Comparison of ENCODE assay signal across 9 cellular contexts in genomic region chr7:95718556-95719410, GRCh38. TPM values are rescaled to one million over a fixed set of nuclear protein-coding genes. Genes with fewer than 3 reads are reported as not detected.
A peak's percentile ranks its signal among the peaks of the same experiment; 100 is the strongest.
DNase-seq lines count a peak whose midpoint lies in the region; ATAC-seq, FAIRE-seq and TF ChIP-seq lines count a peak whose summit lies in the region.
"Had no signal": no experiment of that assay in that cellular context is flagged by ENCODE, and none has a peak within 500 bp of the region (broad histone marks: within the 10 kb centered on the region; RNA-seq: fewer than 3 reads in every experiment).

No MANE protein-coding gene starts in this region.

- H3K27ac Mint-ChIP-seq in CD14-positive monocyte = no peak overlapping the region

- H3K9me3 Mint-ChIP-seq in CD14-positive monocyte = no peaks in the 10 kb centered on the region

- H3K36me3 Mint-ChIP-seq in CD14-positive monocyte = no peaks in the 10 kb centered on the region

- no peak overlapping the region for H3K4me3 ChIP-seq in kidney (ENCODE audit: low read length in 2 of 2)

- no peaks in the 10 kb centered on the region for H3K36me3 ChIP-seq in kidney (ENCODE audit: control insufficient read depth in 1 of 2, insufficient read depth in 2 of 2, low read length in 2 of 2)

- no peaks in the 10 kb centered on the region for H3K4me1 ChIP-seq in kidney (ENCODE audit: control insufficient read depth in 1 of 2, insufficient read depth in 1 of 2, low read depth in 1 of 2, low read length in 2 of 2)

- H3K27me3 Mint-ChIP-seq in CD14-positive monocyte (ENCODE audit: low read depth in 3 of 3) = peaks cover 1 to 10% (median 3%) of the 10 kb centered on the region in 3 donors

- peak; percentile 7 for TF ChIP-seq CTCF in CD14-positive monocyte (IDR thresholded peaks at IDR 0.05)
- TF ChIP-seq CTCF in kidney (IDR thresholded peaks at IDR 0.05; ENCODE audit: borderline replicate concordance, extremely low read depth, insufficient read depth) = peak; percentile 10

- peak; percentile 79 for FAIRE-seq in kidney (lab: Jason Lieb, UNC)

- H3K9me3 ChIP-seq in kidney (ENCODE audit: control insufficient read depth in 1 of 2, low read length in 2 of 2) = no peaks in the 10 kb centered on the region

- H3K4me1 Mint-ChIP-seq in CD14-positive monocyte = peaks cover 3% of the 10 kb centered on the region

- ATAC-seq in HG03432 (IDR thresholded peaks at IDR 0.05; ENCODE audit: unreplicated experiment) (peak; percentile 44), GM19467 (IDR thresholded peaks at IDR 0.05; ENCODE audit: unreplicated experiment) (no peak)

- no peak overlapping the region for H3K27ac ChIP-seq in kidney (ENCODE audit: low read depth in 2 of 2, low read length in 2 of 2)

- H3K9ac ChIP-seq in kidney (ENCODE audit: low read length in 2 of 2) = no peak overlapping the region

- DNase-seq in CD14-positive monocyte (ENCODE audit: low spot score) (no peak), SHP77 (lab: John Stamatoyannopoulos, UW) (peak; percentile 16 to 49), kidney (no peak), NK-92 (lab: John Stamatoyannopoulos, UW; ENCODE audit: unreplicated experiment) (no peak), cerebellar nuclear complex (lab: John Stamatoyannopoulos, UW) (no peak), KG1 (lab: John Stamatoyannopoulos, UW) (no peak)

- intact Hi-C loops in CD14-positive monocyte (cut with micrococcal nuclease) (no loop called here), kidney (cut with DNase I) (no loop called here)

- H3K4me3 Mint-ChIP-seq in CD14-positive monocyte = no peak overlapping the region

RNA-seq across cellular contexts. Expression of gene DYNC1I1, which starts 53.6 kb away (rescaled TPM):
- not detected for polyA plus RNA-seq in CD14-positive monocyte
- 2.6 TPM for total RNA-seq in kidney
- 2.3 TPM for polyA plus RNA-seq in kidney (ENCODE audit: insufficient read depth, low read depth, low replicate concordance)
- total RNA-seq: activated CD8-positive, alpha-beta memory T cell treated with anti-CD3 and anti-CD28 coated beads for 36 hours had no signal

Comparison
In these comparisons a context has a peak if more than half of its experiments do, and no peak if none do; other contexts are left out.
1. DNase-seq: peak in SHP77 (2 of 2); none in CD14-positive monocyte (single experiment), kidney (single experiment), NK-92 (single experiment), cerebellar nuclear complex (0 of 2) and KG1 (single experiment).